In the genomic region with DNA sequence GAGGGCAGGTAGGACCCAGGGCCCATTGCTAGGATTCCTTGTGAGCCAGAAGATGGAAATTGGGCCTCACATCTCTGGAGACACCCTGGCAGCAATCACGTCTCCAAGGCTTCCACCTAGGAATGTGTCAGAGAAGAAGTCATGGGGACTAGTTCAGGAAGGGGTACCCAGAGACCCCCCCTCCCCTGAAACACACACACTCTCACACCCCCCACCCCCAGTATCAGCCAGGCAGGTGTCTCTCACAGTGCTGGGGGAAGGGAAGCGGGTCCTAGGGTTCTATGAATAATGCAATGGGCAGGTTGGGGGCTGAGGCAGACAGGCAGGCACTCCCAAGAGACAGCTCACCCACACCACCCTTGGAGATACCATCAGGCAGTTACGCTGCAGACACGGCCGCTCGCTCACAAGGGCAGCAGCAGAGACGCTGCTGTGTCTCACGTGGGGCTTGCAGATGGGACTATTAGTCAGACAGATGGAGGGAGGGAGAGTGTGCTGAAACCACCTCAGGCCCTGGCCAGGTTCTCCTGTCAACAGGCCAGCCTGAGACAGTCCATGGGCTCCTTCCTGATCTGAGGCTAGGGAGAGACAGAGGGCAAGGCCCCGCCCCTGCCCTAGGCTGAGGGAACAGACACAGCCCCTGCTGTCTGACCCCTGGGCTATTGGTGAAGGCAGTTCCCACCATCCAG, we compare ENCODE assay signal across 20 cellular contexts.
A peak's percentile ranks its signal among the peaks of the same experiment; 100 is the strongest.
DNase-seq lines count a peak whose midpoint lies in the region; ATAC-seq and TF ChIP-seq lines count a peak whose summit lies in the region.
"Had no signal": no experiment of that assay in that cellular context is flagged by ENCODE, and none has a peak within 500 bp of the region (broad histone marks: within the 10 kb centered on the region; RNA-seq: fewer than 3 reads in every experiment).

No MANE protein-coding gene starts in this region.

- intact Hi-C loops in sciatic nerve (cut with DNase I) = no loop called here

- WGBS in endodermal cell (ENCODE audit: insufficient coverage in 1 of 2, insufficient read length in 1 of 2), 2 experiments = 85 to 90% methylated on average over 3 to 9 of the region's 9 CpGs

- no peaks in the 10 kb centered on the region for H3K4me1 ChIP-seq in endodermal cell (ENCODE audit: control insufficient read depth, insufficient read depth, low read length)
- H3K4me1 ChIP-seq: HAP-1, lower lobe of right lung, spleen, tibial nerve had no signal

- H3K9ac ChIP-seq in endodermal cell (ENCODE audit: extremely low read depth, low read length, poor library complexity, severe bottlenecking) = no peak overlapping the region
- H3K9ac ChIP-seq: BLaER1 treated with 17β-estradiol and CSF1 and Interleukin-3, amounts not matched to agents 10 nM and 100 nM had no signal

- no peaks in the 10 kb centered on the region for H3K36me3 Mint-ChIP-seq in endodermal cell (ENCODE audit: low read depth)
- H3K36me3 Mint-ChIP-seq: naive B cell; stimulated activated memory B cell treated with anti-CD40 and anti-IgM and Interleukin-4, amounts not matched to agents 10 μg/mL and 1 μg/mL and 100 μg/mL, for 72 hours had no signal

- H3K4me1 Mint-ChIP-seq in endodermal cell = peaks cover 15% of the 10 kb centered on the region
- H3K4me1 Mint-ChIP-seq: naive B cell; stimulated activated memory B cell treated with anti-CD40 and anti-IgM and Interleukin-4, amounts not matched to agents 10 μg/mL and 1 μg/mL and 100 μg/mL, for 72 hours had no signal

- in situ Hi-C loops in G401 (cut with HindIII; ENCODE audit: low sequenced_read_pairs) = no loop called here

- DNase-seq in G401 (ENCODE audit: low spot score) (peak; percentile 97), NCI-H226 (peak; percentile 39), endodermal cell (peak; percentile 51), sciatic nerve (ENCODE audit: low spot score) (peak; percentile 23), RKO (ENCODE audit: low spot score) (no peak), NK-92 (lab: John Stamatoyannopoulos, UW; ENCODE audit: unreplicated experiment) (no peak), NCI-H1417 (lab: John Stamatoyannopoulos, UW) (no peak)
- DNase-seq: foreskin melanocyte, lower lobe of right lung, naive B cell, NCI-H187, SHP77 treated with DMSO at 0.1 percent for 48 hours, spleen had no signal

- no peaks in the 10 kb centered on the region for H3K36me3 ChIP-seq in endodermal cell (ENCODE audit: control insufficient read depth, insufficient read depth, low read length)
- H3K36me3 ChIP-seq: BLaER1 treated with 17β-estradiol and CSF1 and Interleukin-3, amounts not matched to agents 10 nM and 100 nM; HAP-1; lower lobe of right lung; spleen; tibial nerve had no signal

- ATAC-seq in sciatic nerve (no peak), HG02759 (IDR thresholded peaks at IDR 0.05; ENCODE audit: unreplicated experiment) (no peak)
- ATAC-seq: activated CD4-positive, CD25-positive, alpha-beta regulatory T cell treated with anti-CD3 and anti-CD28 coated beads, Interleukin-2, amount 50 U/mL, for 24 hours had no signal

- H3K9me3 ChIP-seq in endodermal cell (ENCODE audit: control insufficient read depth, low read length) = no peaks in the 10 kb centered on the region
- H3K9me3 ChIP-seq: BLaER1 treated with 17β-estradiol and CSF1 and Interleukin-3, amounts not matched to agents 10 nM and 100 nM; HAP-1; lower lobe of right lung; spleen; tibial nerve had no signal

- H3K4me3 ChIP-seq in endodermal cell (ENCODE audit: low read length) = no peak overlapping the region
- H3K4me3 ChIP-seq: BLaER1 treated with 17β-estradiol and CSF1 and Interleukin-3, amounts not matched to agents 10 nM and 100 nM; HAP-1; lower lobe of right lung; spleen; tibial nerve had no signal

- no peak for TF ChIP-seq CTCF in endodermal cell (conservative IDR thresholded peaks at IDR 0.05)

- no peak overlapping the region for H3K27ac ChIP-seq in endodermal cell (ENCODE audit: low read depth, low read length)
- H3K27ac ChIP-seq: BLaER1 treated with 17β-estradiol and CSF1 and Interleukin-3, amounts not matched to agents 10 nM and 100 nM; lower lobe of right lung; spleen; tibial nerve had no signal

- no peak overlapping the region for H3K4me3 Mint-ChIP-seq in endodermal cell
- H3K4me3 Mint-ChIP-seq: naive B cell; stimulated activated memory B cell treated with anti-CD40 and anti-IgM and Interleukin-4, amounts not matched to agents 10 μg/mL and 1 μg/mL and 100 μg/mL, for 72 hours; T-helper 2 cell treated with Interferon-gamma antibody and Interleukin-4, amounts not matched to agents 5 μg/mL and 100 μg/mL, for 36 hours had no signal

- H3K27ac Mint-ChIP-seq in endodermal cell = no peak overlapping the region
- H3K27ac Mint-ChIP-seq: naive B cell; stimulated activated memory B cell treated with anti-CD40 and anti-IgM and Interleukin-4, amounts not matched to agents 10 μg/mL and 1 μg/mL and 100 μg/mL, for 72 hours; T-helper 2 cell treated with Interferon-gamma antibody and Interleukin-4, amounts not matched to agents 5 μg/mL and 100 μg/mL, for 36 hours had no signal

- peaks cover 3% of the 10 kb centered on the region for H3K27me3 Mint-ChIP-seq in endodermal cell (ENCODE audit: insufficient read depth)

- no peaks in the 10 kb centered on the region for H3K9me3 Mint-ChIP-seq in endodermal cell
- H3K9me3 Mint-ChIP-seq: stimulated activated memory B cell treated with anti-CD40 and anti-IgM and Interleukin-4, amounts not matched to agents 10 μg/mL and 1 μg/mL and 100 μg/mL, for 72 hours; T-helper 2 cell treated with Interferon-gamma antibody and Interleukin-4, amounts not matched to agents 5 μg/mL and 100 μg/mL, for 36 hours had no signal

- H3K27me3 ChIP-seq in endodermal cell (ENCODE audit: control insufficient read depth, insufficient read depth, low read length, poor library complexity, severe bottlenecking) = no peaks in the 10 kb centered on the region
- H3K27me3 ChIP-seq: BLaER1 treated with 17β-estradiol and CSF1 and Interleukin-3, amounts not matched to agents 10 nM and 100 nM; tibial nerve had no signal

Comparison
In these comparisons a context has a peak if more than half of its experiments do, and no peak if none do; other contexts are left out.
1. DNase-seq: peak in G401 (single experiment), NCI-H226 (single experiment), endodermal cell (single experiment) and sciatic nerve (single experiment); none in RKO (single experiment), NK-92 (single experiment) and NCI-H1417 (0 of 3).